9 cellular contexts compared by ENCODE assay signal in genomic region chr14:45709541-45709940, GRCh38.
"Had no signal": no experiment of that assay in that cellular context is flagged by ENCODE, and none has a peak within 500 bp of the region (broad histone marks: within the 10 kb centered on the region; RNA-seq: fewer than 3 reads in every experiment).

No MANE protein-coding gene starts in this region.

- H3K36me3 Mint-ChIP-seq: IgD-negative memory B cell had no signal

- H3K4me3 Mint-ChIP-seq: GM23338, HFFc6, IgD-negative memory B cell had no signal

- H3K36me3 ChIP-seq: HAP-1 had no signal

- H3K4me3 ChIP-seq: GM23338, HAP-1 had no signal

- ATAC-seq: GM23338, HCT116 had no signal

- H3K9ac ChIP-seq: KMS-11 had no signal

- FAIRE-seq: HTR-8/SVneo had no signal

- H2AFZ ChIP-seq: GM23338 had no signal

- H3K9me3 Mint-ChIP-seq: GM23338 had no signal

- H3K9me3 ChIP-seq: HAP-1 had no signal

- H3K4me2 ChIP-seq: GM23338, KMS-11 had no signal

- H3K4me1 Mint-ChIP-seq: IgD-negative memory B cell had no signal

- H3K27ac ChIP-seq: KMS-11 had no signal

- H3K27me3 Mint-ChIP-seq: IgD-negative memory B cell had no signal

- DNase-seq: H7, HFFc6, KBM-7 had no signal

- H3K27ac Mint-ChIP-seq: GM23338, HFFc6, IgD-negative memory B cell had no signal
